ENCODE assay signal across 8 cellular contexts in genomic region chr19:22052644-22053013, GRCh38. TPM values are rescaled to one million over a fixed set of nuclear protein-coding genes. Genes with fewer than 3 reads are reported as not detected.
DNase-seq lines count a peak whose midpoint lies in the region; ATAC-seq, FAIRE-seq and TF ChIP-seq lines count a peak whose summit lies in the region.

No MANE protein-coding gene starts in this region.

- H3K27ac ChIP-seq in CD8-positive, alpha-beta memory T cell (ENCODE audit: low read depth, low read length), result peak overlapping the region; percentile 68
- H3K27ac ChIP-seq in iPS DF 6.9 (ENCODE audit: low read length) (no peak overlapping the region), thyroid gland (no peak overlapping the region)

- POLR2A ChIA-PET in CD8-positive, alpha-beta memory T cell (lab: Charles Lee), result interaction anchor here (1.0 to 1.4 kb wide), 3 partner anchors 217 to 1342 kb away, joined by 3 to 7 read pairs (median 7); partner anchors contain the start of genes ZNF43 and ZNF91

- H3K27me3 Mint-ChIP-seq in CD8-positive, alpha-beta memory T cell, result peaks cover 0 to 4% of the 10 kb centered on the region in 2 donors
- H3K27me3 Mint-ChIP-seq in activated T-cell treated with anti-CD3 and anti-CD28 coated beads, Interleukin-2, amount 50 U/mL, for 72 hours (ENCODE audit: low read depth), result no peaks in the 10 kb centered on the region

- CTCF ChIA-PET in CD8-positive, alpha-beta memory T cell (lab: Charles Lee), result no interaction called here

- no CpG with 5 or more reads among the region's 20 CpGs for WGBS in iPS DF 6.9 (ENCODE audit: insufficient coverage, insufficient read length)
- 1 to 6% methylated on average over 9 to 12 of the region's 20 CpGs for WGBS in thyroid gland, 2 donors

- peak; percentile 39 for ATAC-seq in HG02759 (IDR thresholded peaks at IDR 0.05; ENCODE audit: unreplicated experiment)
- peak; percentile 54 to 63 for ATAC-seq in activated T-cell treated with anti-CD3 and anti-CD28 coated beads, Interleukin-2, amount 50 U/mL, for 72 hours (replicated peaks in 1 of 2)

- peak overlapping the region; percentile 46 to 98 (median 94) for H3K27ac Mint-ChIP-seq in CD8-positive, alpha-beta memory T cell
- H3K27ac Mint-ChIP-seq in activated T-cell treated with anti-CD3 and anti-CD28 coated beads, Interleukin-2, amount 50 U/mL, for 72 hours, result peak overlapping the region; percentile 87

- no peaks in the 10 kb centered on the region for H3K9me3 Mint-ChIP-seq in CD8-positive, alpha-beta memory T cell
- peaks cover 0 to 5% of the 10 kb centered on the region in 2 donors for H3K9me3 Mint-ChIP-seq in activated T-cell treated with anti-CD3 and anti-CD28 coated beads, Interleukin-2, amount 50 U/mL, for 72 hours

- H3K27me3 ChIP-seq in CD8-positive, alpha-beta memory T cell (ENCODE audit: insufficient read depth, low read length, poor library complexity, severe bottlenecking), result no peaks in the 10 kb centered on the region
- no peaks in the 10 kb centered on the region for H3K27me3 ChIP-seq in iPS DF 6.9 (ENCODE audit: control insufficient read depth, insufficient read depth, low read length)
- H3K27me3 ChIP-seq in thyroid gland, result no peaks in the 10 kb centered on the region

- TF ChIP-seq CTCF in thyroid gland (IDR thresholded peaks at IDR 0.05), result no peak

- H3K9me3 ChIP-seq in CD8-positive, alpha-beta memory T cell (ENCODE audit: low read length), result no peaks in the 10 kb centered on the region
- H3K9me3 ChIP-seq in iPS DF 6.9 (ENCODE audit: control insufficient read depth, insufficient read depth, low read length), result peaks cover 2% of the 10 kb centered on the region
- H3K9me3 ChIP-seq in thyroid gland, result no peaks in the 10 kb centered on the region

- peak overlapping the region; percentile 93 for H3K4me3 ChIP-seq in CD8-positive, alpha-beta memory T cell (ENCODE audit: low read length)
- H3K4me3 ChIP-seq in iPS DF 6.9 (ENCODE audit: low read length) (peak overlapping the region; percentile 64; the same call in 1 of the 2 replicates), thyroid gland (replicated peaks in 1 of 3) (peak overlapping the region in 2 of 3 donors; percentile 35 to 47)

- H3K4me1 ChIP-seq in CD8-positive, alpha-beta memory T cell (ENCODE audit: insufficient read depth, low read length), result peaks cover 3% of the 10 kb centered on the region
- no peaks in the 10 kb centered on the region for H3K4me1 ChIP-seq in iPS DF 6.9 (ENCODE audit: control insufficient read depth, insufficient read depth, low read length)
- no peaks in the 10 kb centered on the region for H3K4me1 ChIP-seq in thyroid gland

- TF ChIP-seq POLR2A in thyroid gland (IDR thresholded peaks at IDR 0.05), result no peak

- H3K36me3 ChIP-seq in CD8-positive, alpha-beta memory T cell (ENCODE audit: insufficient read depth, low read length), result no peaks in the 10 kb centered on the region
- no peaks in the 10 kb centered on the region for H3K36me3 ChIP-seq in iPS DF 6.9 (ENCODE audit: control insufficient read depth, insufficient read depth, low read length)
- no peaks in the 10 kb centered on the region for H3K36me3 ChIP-seq in thyroid gland

- peaks cover 0 to 5% (median 0%) of the 10 kb centered on the region in 3 donors for H3K36me3 Mint-ChIP-seq in CD8-positive, alpha-beta memory T cell
- H3K36me3 Mint-ChIP-seq in activated T-cell treated with anti-CD3 and anti-CD28 coated beads, Interleukin-2, amount 50 U/mL, for 72 hours (ENCODE audit: insufficient read depth in 2 of 2), result peaks cover 9 to 12% of the 10 kb centered on the region in 2 donors

- intact Hi-C loops in thyroid gland (cut with DNase I), result no loop called here

- peak overlapping the region; percentile 88 to 98 (median 94) for H3K4me3 Mint-ChIP-seq in CD8-positive, alpha-beta memory T cell
- H3K4me3 Mint-ChIP-seq in activated T-cell treated with anti-CD3 and anti-CD28 coated beads, Interleukin-2, amount 50 U/mL, for 72 hours, result peak overlapping the region; percentile 93 to 98

- DNase-seq in CD8-positive, alpha-beta memory T cell, result peak in 1 of 5 donors; percentile 53
- DNase-seq in activated T-cell treated with anti-CD3 and anti-CD28 coated beads, Interleukin-2, amount 50 U/mL, for 72 hours, result peak; percentile 27 to 31
- DNase-seq in iPS DF 6.9 (ENCODE audit: low read depth, low spot score), result no peak
- peak; percentile 8 to 24 for DNase-seq in thyroid gland
- DNase-seq in urothelium cell line (ENCODE audit: low spot score), result no peak
- DNase-seq in NCI-H69 (lab: John Stamatoyannopoulos, UW), result no peak
- DNase-seq in NCI-H1417 treated with DMSO at 0.1 percent for 48 hours (lab: John Stamatoyannopoulos, UW), result no peak

- H3K4me1 Mint-ChIP-seq in CD8-positive, alpha-beta memory T cell, result peaks cover 7 to 19% (median 11%) of the 10 kb centered on the region in 3 donors
- H3K4me1 Mint-ChIP-seq in activated T-cell treated with anti-CD3 and anti-CD28 coated beads, Interleukin-2, amount 50 U/mL, for 72 hours (ENCODE audit: low read depth), result no peaks in the 10 kb centered on the region

- FAIRE-seq in urothelium cell line (lab: Jason Lieb, UNC), result no peak

RNA-seq across cellular contexts. Expression of gene ZNF257, which starts 0.3 kb away (rescaled TPM):
- 1 to 10 TPM; 9.2 TPM for total RNA-seq in CD8-positive, alpha-beta memory T cell
- polyA plus RNA-seq in CD8-positive, alpha-beta memory T cell, result 2.7 TPM
- 10 to 100 TPM in 1 of 2 donors, 1 to 10 TPM in 1; 9.6 to 12.1 TPM for total RNA-seq in activated T-cell treated with anti-CD3 and anti-CD28 coated beads, Interleukin-2, amount 50 U/mL, for 72 hours
- total RNA-seq in thyroid gland, result 1 to 10 TPM; 1.9 to 7.6 (median 3.8) TPM

RNA-seq across cellular contexts. Expression of gene ZNF208, which starts 41.9 kb away (rescaled TPM):
- total RNA-seq in CD8-positive, alpha-beta memory T cell, result 1 to 10 TPM; 1.8 to 2.6 TPM
- polyA plus RNA-seq in CD8-positive, alpha-beta memory T cell, result 0.51 TPM
- 1 to 10 TPM in 1 of 2 donors, under 1 TPM in 1; 0.70 to 4.6 TPM for total RNA-seq in activated T-cell treated with anti-CD3 and anti-CD28 coated beads, Interleukin-2, amount 50 U/mL, for 72 hours
- 10 to 100 TPM; 17.8 to 44.1 (median 27.2) TPM for total RNA-seq in thyroid gland

Comparison
In these comparisons a context has a peak if more than half of its experiments do, and no peak if none do; other contexts are left out.
1. DNase-seq: peak in activated T-cell treated with anti-CD3 and anti-CD28 coated beads, Interleukin-2, amount 50 U/mL, for 72 hours (2 of 2) and thyroid gland (2 of 2); none in iPS DF 6.9 (single experiment), urothelium cell line (single experiment), NCI-H69 (single experiment) and NCI-H1417 treated with DMSO at 0.1 percent for 48 hours (single experiment).
2. H3K4me3 ChIP-seq: peak in every context shown above with its lines; median percentile 93 in CD8-positive, alpha-beta memory T cell; 64 in iPS DF 6.9; 41 in thyroid gland.